In genomic region chr5:173679909-173680626, GRCh38 we compare ENCODE assay signal across 13 cellular contexts.
A peak's percentile ranks its signal among the peaks of the same experiment; 100 is the strongest.
DNase-seq lines count a peak whose midpoint lies in the region; ATAC-seq and TF ChIP-seq lines count a peak whose summit lies in the region.
"Had no signal": no experiment of that assay in that cellular context is flagged by ENCODE, and none has a peak within 500 bp of the region (broad histone marks: within the 10 kb centered on the region; RNA-seq: fewer than 3 reads in every experiment).

No MANE protein-coding gene starts in this region.

- no peaks in the 10 kb centered on the region for H3K4me1 Mint-ChIP-seq in activated CD8-positive, alpha-beta T cell treated with anti-CD3 and anti-CD28 coated beads for 36 hours (ENCODE audit: low read depth)
- no peaks in the 10 kb centered on the region for H3K4me1 Mint-ChIP-seq in activated T-helper 1 cell treated with anti-CD3 and anti-CD28 coated beads, Interleukin-12 subunit alpha, Interleukin-12 subunit beta, Interleukin-2, Interleukin-4 antibody, amounts not matched to agents 30 ng/mL and 10 ng/mL and 1 ng/mL, durations not matched to agents 14 hours and 24 hours and 36 hours (ENCODE audit: low read depth)
- H3K4me1 Mint-ChIP-seq: activated naive CD4-positive, alpha-beta T cell treated with anti-CD3 and anti-CD28 coated beads, Interleukin-2, amount 50 U/mL, for 24 hours had no signal

- no peak overlapping the region for H3K9ac ChIP-seq in duodenal mucosa (ENCODE audit: low read depth in 1 of 2, low read length in 2 of 2)

- peaks cover 1% of the 10 kb centered on the region for H3K9me3 Mint-ChIP-seq in activated CD8-positive, alpha-beta T cell treated with anti-CD3 and anti-CD28 coated beads for 36 hours
- peaks cover 6% of the 10 kb centered on the region for H3K9me3 Mint-ChIP-seq in activated T-helper 1 cell treated with anti-CD3 and anti-CD28 coated beads, Interleukin-12 subunit alpha, Interleukin-12 subunit beta, Interleukin-2, Interleukin-4 antibody, amounts not matched to agents 30 ng/mL and 10 ng/mL and 1 ng/mL, durations not matched to agents 14 hours and 24 hours and 36 hours
- H3K9me3 Mint-ChIP-seq: activated naive CD4-positive, alpha-beta T cell treated with anti-CD3 and anti-CD28 coated beads, Interleukin-2, amount 50 U/mL, for 24 hours had no signal

- H3K27ac ChIP-seq in duodenal mucosa (ENCODE audit: low read depth, low read length): peak overlapping the region; percentile 13

- no peaks in the 10 kb centered on the region for H3K36me3 Mint-ChIP-seq in activated CD8-positive, alpha-beta T cell treated with anti-CD3 and anti-CD28 coated beads for 36 hours (ENCODE audit: low read depth)
- no peaks in the 10 kb centered on the region for H3K36me3 Mint-ChIP-seq in activated T-helper 1 cell treated with anti-CD3 and anti-CD28 coated beads, Interleukin-12 subunit alpha, Interleukin-12 subunit beta, Interleukin-2, Interleukin-4 antibody, amounts not matched to agents 30 ng/mL and 10 ng/mL and 1 ng/mL, durations not matched to agents 14 hours and 24 hours and 36 hours (ENCODE audit: low read depth)
- H3K36me3 Mint-ChIP-seq: activated naive CD4-positive, alpha-beta T cell treated with anti-CD3 and anti-CD28 coated beads, Interleukin-2, amount 50 U/mL, for 24 hours had no signal

- no peak overlapping the region for H3K27ac Mint-ChIP-seq in activated CD8-positive, alpha-beta T cell treated with anti-CD3 and anti-CD28 coated beads for 36 hours
- H3K27ac Mint-ChIP-seq in activated T-helper 1 cell treated with anti-CD3 and anti-CD28 coated beads, Interleukin-12 subunit alpha, Interleukin-12 subunit beta, Interleukin-2, Interleukin-4 antibody, amounts not matched to agents 30 ng/mL and 10 ng/mL and 1 ng/mL, durations not matched to agents 14 hours and 24 hours and 36 hours: no peak overlapping the region
- H3K27ac Mint-ChIP-seq: activated naive CD4-positive, alpha-beta T cell treated with anti-CD3 and anti-CD28 coated beads, Interleukin-2, amount 50 U/mL, for 24 hours had no signal

- DNase-seq in stimulated activated CD4-positive, alpha-beta T cell treated with anti-CD3 and anti-CD28 coated beads, Interleukin-15, amount 100 ng/mL, for 24 hours: no peak
- no peak for DNase-seq in activated CD8-positive, alpha-beta T cell treated with anti-CD3 and anti-CD28 coated beads for 36 hours
- DNase-seq in activated T-helper 1 cell treated with anti-CD3 and anti-CD28 coated beads, Interleukin-12 subunit alpha, Interleukin-12 subunit beta, Interleukin-2, Interleukin-4 antibody, amounts not matched to agents 30 ng/mL and 10 ng/mL and 1 ng/mL, durations not matched to agents 14 hours and 24 hours and 36 hours (ENCODE audit: low spot score): no peak
- no peak for DNase-seq in DMS 273 treated with DMSO at 0.1 percent for 48 hours (lab: John Stamatoyannopoulos, UW)
- DNase-seq: CD4-positive, alpha-beta memory T cell; effector memory CD4-positive, alpha-beta T cell; NCI-H526; transverse colon had no signal

- H3K27me3 Mint-ChIP-seq in activated CD8-positive, alpha-beta T cell treated with anti-CD3 and anti-CD28 coated beads for 36 hours: peaks cover 1% of the 10 kb centered on the region
- peaks cover 4% of the 10 kb centered on the region for H3K27me3 Mint-ChIP-seq in activated T-helper 1 cell treated with anti-CD3 and anti-CD28 coated beads, Interleukin-12 subunit alpha, Interleukin-12 subunit beta, Interleukin-2, Interleukin-4 antibody, amounts not matched to agents 30 ng/mL and 10 ng/mL and 1 ng/mL, durations not matched to agents 14 hours and 24 hours and 36 hours (ENCODE audit: insufficient read depth)
- H3K27me3 Mint-ChIP-seq: activated naive CD4-positive, alpha-beta T cell treated with anti-CD3 and anti-CD28 coated beads, Interleukin-2, amount 50 U/mL, for 24 hours had no signal

- intact Hi-C loops in activated CD8-positive, alpha-beta T cell treated with anti-CD3 and anti-CD28 coated beads for 36 hours (cut with micrococcal nuclease): no loop called here
- intact Hi-C loops in activated T-helper 1 cell treated with anti-CD3 and anti-CD28 coated beads, Interleukin-12 subunit alpha, Interleukin-12 subunit beta, Interleukin-2, Interleukin-4 antibody, amounts not matched to agents 30 ng/mL and 10 ng/mL and 1 ng/mL, durations not matched to agents 14 hours and 24 hours and 36 hours (cut with micrococcal nuclease): no loop called here

- H3K4me3 Mint-ChIP-seq in activated CD8-positive, alpha-beta T cell treated with anti-CD3 and anti-CD28 coated beads for 36 hours: no peak overlapping the region
- no peak overlapping the region for H3K4me3 Mint-ChIP-seq in activated T-helper 1 cell treated with anti-CD3 and anti-CD28 coated beads, Interleukin-12 subunit alpha, Interleukin-12 subunit beta, Interleukin-2, Interleukin-4 antibody, amounts not matched to agents 30 ng/mL and 10 ng/mL and 1 ng/mL, durations not matched to agents 14 hours and 24 hours and 36 hours
- H3K4me3 Mint-ChIP-seq: activated naive CD4-positive, alpha-beta T cell treated with anti-CD3 and anti-CD28 coated beads, Interleukin-2, amount 50 U/mL, for 24 hours; CD4-positive, alpha-beta memory T cell had no signal

- no peaks in the 10 kb centered on the region for H3K36me3 ChIP-seq in duodenal mucosa (ENCODE audit: control insufficient read depth in 1 of 2, insufficient read depth in 2 of 2, low read length in 2 of 2)
- H3K36me3 ChIP-seq: transverse colon had no signal

- POLR2A ChIA-PET in activated CD8-positive, alpha-beta T cell treated with anti-CD3 and anti-CD28 coated beads for 36 hours (lab: Charles Lee): no interaction called here

- no peak overlapping the region for H3K4me3 ChIP-seq in duodenal mucosa (ENCODE audit: low read depth in 1 of 2, low read length in 2 of 2)
- H3K4me3 ChIP-seq: transverse colon had no signal

- H3K4me1 ChIP-seq in duodenal mucosa (ENCODE audit: control insufficient read depth in 1 of 2, insufficient read depth in 2 of 2, low read length in 2 of 2): no peaks in the 10 kb centered on the region
- H3K4me1 ChIP-seq: transverse colon had no signal

- CTCF ChIA-PET in activated CD8-positive, alpha-beta T cell treated with anti-CD3 and anti-CD28 coated beads for 36 hours (lab: Charles Lee): no interaction called here

- TF ChIP-seq CTCF in activated CD8-positive, alpha-beta T cell treated with anti-CD3 and anti-CD28 coated beads for 36 hours (IDR thresholded peaks at IDR 0.05): no peak

- H3K9me3 ChIP-seq in duodenal mucosa (ENCODE audit: control insufficient read depth in 1 of 2, low read length in 2 of 2): no peaks in the 10 kb centered on the region
- H3K9me3 ChIP-seq: transverse colon had no signal

- no peaks in the 10 kb centered on the region for H3K27me3 ChIP-seq in duodenal mucosa (ENCODE audit: control insufficient read depth in 1 of 2, insufficient read depth in 2 of 2, low read length in 2 of 2)
- H3K27me3 ChIP-seq: transverse colon had no signal

- peak; percentile 39 for ATAC-seq in GM18519 (IDR thresholded peaks at IDR 0.05; ENCODE audit: low FRiP score, unreplicated experiment)
- ATAC-seq in GM21390 (IDR thresholded peaks at IDR 0.05; ENCODE audit: unreplicated experiment): peak; percentile 69
- ATAC-seq in HG03135 (IDR thresholded peaks at IDR 0.05; ENCODE audit: unreplicated experiment): peak; percentile 70
- no peak for ATAC-seq in activated CD8-positive, alpha-beta T cell treated with anti-CD3 and anti-CD28 coated beads for 36 hours
